ENCODE assay signal across 18 cellular contexts in the genomic region with DNA sequence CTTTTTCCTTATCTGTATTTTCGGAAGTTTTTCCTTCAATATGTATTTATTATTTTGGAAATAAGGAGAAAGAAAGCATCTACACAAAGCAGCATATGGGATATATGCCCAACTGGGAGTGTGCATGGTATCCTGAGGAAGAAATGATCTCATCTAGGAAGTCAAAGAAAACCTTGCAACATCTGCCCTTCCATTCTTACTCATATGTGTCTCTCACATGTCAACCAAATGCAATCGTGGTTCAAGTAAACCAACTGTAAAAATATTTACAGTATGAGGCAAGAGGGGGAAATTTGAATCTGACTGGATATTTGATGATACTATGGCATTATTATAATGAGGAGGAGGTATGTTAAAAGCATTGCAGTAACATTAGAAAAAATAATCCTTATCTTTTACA. TPM values are rescaled to one million over a fixed set of nuclear protein-coding genes. Genes with fewer than 3 reads are reported as not detected.
A peak's percentile ranks its signal among the peaks of the same experiment; 100 is the strongest.
DNase-seq lines count a peak whose midpoint lies in the region; ATAC-seq and TF ChIP-seq lines count a peak whose summit lies in the region.
"Had no signal": no experiment of that assay in that cellular context is flagged by ENCODE, and none has a peak within 500 bp of the region (broad histone marks: within the 10 kb centered on the region; RNA-seq: fewer than 3 reads in every experiment).

No MANE protein-coding gene starts in this region.

- WGBS in esophagus squamous epithelium, 2 donors: 47 to 51% methylated on average over 2 of the region's 2 CpGs

- H3K4me3 Mint-ChIP-seq in MCF 10A (ENCODE audit: unreplicated experiment): no peak overlapping the region

- H3K27me3 Mint-ChIP-seq in MCF 10A (ENCODE audit: insufficient read depth, unreplicated experiment): peaks cover 6% of the 10 kb centered on the region

- H3K36me3 ChIP-seq in breast epithelium: no peaks in the 10 kb centered on the region
- no peaks in the 10 kb centered on the region for H3K36me3 ChIP-seq in esophagus squamous epithelium

- H3K4me1 ChIP-seq in breast epithelium (no peaks in the 10 kb centered on the region), esophagus squamous epithelium (peaks cover 0 to 8% (median 0%) of the 10 kb centered on the region in 3 donors)

- H3K36me3 Mint-ChIP-seq in MCF 10A (ENCODE audit: insufficient read depth, unreplicated experiment): no peaks in the 10 kb centered on the region

- ATAC-seq in HG02884 (IDR thresholded peaks at IDR 0.05; ENCODE audit: unreplicated experiment): no peak

- no TSS peak for BruUV-seq in MCF 10A (replicated peaks; lab: Mats Ljungman, UMichigan)

- intact Hi-C loops in MCF 10A (cut with micrococcal nuclease): no loop called here
- intact Hi-C loops in breast epithelium (cut with DNase I; ENCODE audit: low total_unique reads): no loop called here
- intact Hi-C loops in esophagus squamous epithelium (cut with DNase I): no loop called here
- intact Hi-C loops in cardiac septum (cut with DNase I): loop anchor here (2.0 kb wide), 1 partner anchor 65 kb away; no protein-coding TSS in a partner anchor

- TF ChIP-seq POLR2A in breast epithelium (IDR thresholded peaks at IDR 0.05) (no peak), esophagus squamous epithelium (IDR thresholded peaks at IDR 0.05) (no peak)

- no peak overlapping the region for H3K4me3 ChIP-seq in breast epithelium
- H3K4me3 ChIP-seq in epithelial cell of esophagus (ENCODE audit: low read length): no peak overlapping the region
- no peak overlapping the region for H3K4me3 ChIP-seq in esophagus squamous epithelium

- peak; percentile 43 for DNase-seq in MCF 10A (ENCODE audit: unreplicated experiment)
- no peak for DNase-seq in breast epithelium (ENCODE audit: low spot score in 2 of 2)
- DNase-seq in NCI-H69 (lab: John Stamatoyannopoulos, UW): peak; percentile 9
- peak; percentile 72 for DNase-seq in epithelial cell of esophagus (ENCODE audit: low read depth)
- no peak for DNase-seq in esophagus squamous epithelium (lab: John Stamatoyannopoulos, UW)
- no peak for DNase-seq in NCI-H1436 (lab: John Stamatoyannopoulos, UW)
- DNase-seq in cardiac septum (ENCODE audit: low spot score): no peak
- DNase-seq: C1 segment of cervical spinal cord, IMR-90, Kasumi-1, NCI-H1436 treated with DMSO at 0.1 percent for 48 hours, NCI-H2029 treated with DMSO at 0.1 percent for 48 hours, NCI-H524, SHP77, SK-N-SH had no signal

- CTCF ChIA-PET in MCF 10A (lab: Yijun Ruan, JAX): no interaction called here

- H3K9me3 Mint-ChIP-seq in MCF 10A (ENCODE audit: unreplicated experiment): no peaks in the 10 kb centered on the region

- H3K4me1 Mint-ChIP-seq in MCF 10A (ENCODE audit: insufficient read depth, unreplicated experiment): peaks cover 17% of the 10 kb centered on the region

- H3K27ac ChIP-seq in breast epithelium (no peak overlapping the region), esophagus squamous epithelium (no peak overlapping the region)

- no peak overlapping the region for H3K27ac Mint-ChIP-seq in MCF 10A (ENCODE audit: low read depth, unreplicated experiment)

- H3K27me3 ChIP-seq in breast epithelium (peaks cover 0 to 24% of the 10 kb centered on the region in 2 donors), esophagus squamous epithelium (peaks cover 0 to 35% (median 0%) of the 10 kb centered on the region in 4 donors)

- TF ChIP-seq CTCF in MCF 10A (IDR thresholded peaks at IDR 0.05; ENCODE audit: unreplicated experiment) (no peak), breast epithelium (IDR thresholded peaks at IDR 0.05) (no peak), epithelial cell of esophagus (IDR thresholded peaks at IDR 0.05; ENCODE audit: insufficient read depth, low read depth, low read length, missing control alignments) (no peak), esophagus squamous epithelium (IDR thresholded peaks at IDR 0.05) (no peak)

- POLR2A ChIA-PET in MCF 10A (lab: Yijun Ruan, JAX): no interaction called here

- no peaks in the 10 kb centered on the region for H3K9me3 ChIP-seq in breast epithelium
- H3K9me3 ChIP-seq in esophagus squamous epithelium: no peaks in the 10 kb centered on the region
- H3K9me3 ChIP-seq: SK-N-SH had no signal

RNA-seq across cellular contexts. Expression of gene SCG3, which starts 3.2 kb away (rescaled TPM):
- not detected in 2 replicates for total RNA-seq in MCF 10A (2022)
- total RNA-seq in breast epithelium: under 1 TPM in 1 of 3 donors, not detected in 2; 0.33 TPM
- under 1 TPM in 1 of 4 donors, not detected in 3; 0.38 TPM for total RNA-seq in esophagus squamous epithelium
- total RNA-seq in cardiac septum: not detected
- total RNA-seq: A172, HT1080, IMR-90 had no signal

RNA-seq across cellular contexts. Expression of gene DMXL2, which starts 55.5 kb away (rescaled TPM):
- total RNA-seq in MCF 10A (2022) (13.6 and 21.6 TPM in 2 replicates), breast epithelium (10 to 100 TPM; 28.5 to 73.9 (median 36.4) TPM), esophagus squamous epithelium (10 to 100 TPM in 2 of 4 donors, 1 to 10 TPM in 2; 6.9 to 15.1 (median 11.7) TPM), cardiac septum (8.0 TPM)

RNA-seq across cellular contexts. Expression of gene LYSMD2, which starts 59.4 kb away (rescaled TPM):
- total RNA-seq in MCF 10A (2022): 13.4 and 14.3 TPM in 2 replicates
- total RNA-seq in breast epithelium: 10 to 100 TPM in 2 of 3 donors, 1 to 10 TPM in 1; 5.0 to 18.7 (median 15.8) TPM
- 10 to 100 TPM; 11.0 to 15.0 (median 12.9) TPM for total RNA-seq in esophagus squamous epithelium
- 6.9 TPM for total RNA-seq in cardiac septum

Comparison
In these comparisons a context has a peak if more than half of its experiments do, and no peak if none do; other contexts are left out.
1. DNase-seq: peak in MCF 10A (single experiment), NCI-H69 (single experiment) and epithelial cell of esophagus (single experiment); none in breast epithelium (0 of 2), esophagus squamous epithelium (single experiment), NCI-H1436 (single experiment) and cardiac septum (single experiment).